In the genomic region with DNA sequence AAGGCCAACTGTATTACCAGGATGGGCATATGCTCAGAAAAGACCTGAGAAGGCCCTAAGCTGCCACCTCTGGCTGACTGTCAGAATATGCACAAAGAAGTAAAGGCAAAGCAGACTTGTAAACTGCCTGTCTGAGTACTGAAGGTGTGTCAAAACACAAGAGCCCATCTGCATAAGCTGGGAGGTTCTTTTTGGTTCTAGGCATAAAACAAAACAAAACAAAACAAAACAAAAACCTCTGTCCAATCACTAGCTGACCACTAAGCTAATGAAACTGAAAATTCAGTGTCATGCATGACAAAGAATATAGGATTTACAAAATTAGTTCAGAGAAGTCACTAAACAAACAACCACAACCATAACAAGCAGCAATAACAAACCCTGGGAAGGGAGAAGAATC, we compare ENCODE assay signal across 12 cellular contexts. TPM values are rescaled to one million over a fixed set of nuclear protein-coding genes. Genes with fewer than 3 reads are reported as not detected.
DNase-seq lines count a peak whose midpoint lies in the region; ATAC-seq and TF ChIP-seq lines count a peak whose summit lies in the region.
"Had no signal": no experiment of that assay in that cellular context is flagged by ENCODE, and none has a peak within 500 bp of the region (broad histone marks: within the 10 kb centered on the region; RNA-seq: fewer than 3 reads in every experiment).

No MANE protein-coding gene starts in this region.

- H3K27ac ChIP-seq in RWPE2 (ENCODE audit: poor library complexity, severe bottlenecking) = no peak overlapping the region
- H3K27ac ChIP-seq: spleen, thoracic aorta had no signal

- DNase-seq in Right ventricle myocardium superior (no peak), left cardiac atrium (no peak), RWPE2 (ENCODE audit: low spot score) (no peak), renal cortical epithelial cell (ENCODE audit: low read depth) (peak; percentile 71), DMS79 treated with DMSO at 0.1 percent for 48 hours (lab: John Stamatoyannopoulos, UW) (no peak), NK-92 (lab: John Stamatoyannopoulos, UW; ENCODE audit: unreplicated experiment) (no peak), GM10248 (ENCODE audit: extremely low spot score) (no peak)
- DNase-seq: NCI-H446 treated with DMSO at 0.1 percent for 48 hours, spleen had no signal

- TF ChIP-seq CTCF in RWPE2 (IDR thresholded peaks at IDR 0.05; ENCODE audit: poor library complexity, severe bottlenecking) = peak; percentile 10
- no peak for TF ChIP-seq CTCF in GM10248 (IDR thresholded peaks at IDR 0.05; ENCODE audit: control extremely low read depth, extremely low read depth, low read depth, missing control alignments)

- H3K9me3 ChIP-seq in RWPE2 (ENCODE audit: severe bottlenecking) = no peaks in the 10 kb centered on the region
- H3K9me3 ChIP-seq: spleen, thoracic aorta had no signal

- peaks cover 9% of the 10 kb centered on the region for H3K36me3 ChIP-seq in RWPE2 (ENCODE audit: low read depth)
- H3K36me3 ChIP-seq: spleen had no signal

- CTCF ChIA-PET in GM10248 (lab: Yijun Ruan, JAX) = interaction anchor here (1.0 to 2.9 kb wide), 4 partner anchors 12 to 33 kb away, joined by 3 to 8 read pairs (median 4); no protein-coding TSS in a partner anchor

- ATAC-seq in Right ventricle myocardium superior (ENCODE audit: poor library complexity) (peak; percentile 50), left cardiac atrium (no peak), HG02884 (IDR thresholded peaks at IDR 0.05; ENCODE audit: unreplicated experiment) (peak; percentile 76), RWPE2 (ENCODE audit: low read depth) (peak; percentile 66)

- H3K4me1 ChIP-seq in RWPE2 (ENCODE audit: insufficient read depth, poor library complexity, severe bottlenecking) = no peaks in the 10 kb centered on the region
- H3K4me1 ChIP-seq: spleen had no signal

- POLR2A ChIA-PET in GM10248 (lab: Yijun Ruan, JAX) = no interaction called here

- no peak overlapping the region for H3K4me3 ChIP-seq in RWPE2 (ENCODE audit: severe bottlenecking)
- H3K4me3 ChIP-seq: spleen, thoracic aorta had no signal

- H3K27me3 ChIP-seq in RWPE2 (ENCODE audit: insufficient read depth, poor library complexity, severe bottlenecking) = no peaks in the 10 kb centered on the region
- H3K27me3 ChIP-seq: spleen had no signal

- intact Hi-C loops in Right ventricle myocardium superior (cut with DNase I) = no loop called here
- intact Hi-C loops in left cardiac atrium (cut with DNase I) = no loop called here

RNA-seq across cellular contexts. Expression of gene SH3D19, which starts 20.6 kb away (rescaled TPM):
- total RNA-seq in Right ventricle myocardium superior = 96.7 TPM
- total RNA-seq in left cardiac atrium = 10 to 100 TPM; 88.0 to 94.7 TPM
- 9.4 and 22.8 TPM in 2 replicates for total RNA-seq in renal cortical epithelial cell

RNA-seq across cellular contexts. Expression of gene PRSS48, which starts 27.8 kb away (rescaled TPM):
- total RNA-seq in Right ventricle myocardium superior (not detected), left cardiac atrium (not detected), renal cortical epithelial cell (not detected in 2 replicates)
- total RNA-seq: chondrocyte, spleen, thoracic aorta had no signal

Comparison
In these comparisons a context has a peak if more than half of its experiments do, and no peak if none do; other contexts are left out.
1. ATAC-seq: peak in Right ventricle myocardium superior (single experiment), HG02884 (single experiment) and RWPE2 (single experiment); none in left cardiac atrium (0 of 2).